Comparison of ENCODE assay signal across 1 cellular context in the genomic region with DNA sequence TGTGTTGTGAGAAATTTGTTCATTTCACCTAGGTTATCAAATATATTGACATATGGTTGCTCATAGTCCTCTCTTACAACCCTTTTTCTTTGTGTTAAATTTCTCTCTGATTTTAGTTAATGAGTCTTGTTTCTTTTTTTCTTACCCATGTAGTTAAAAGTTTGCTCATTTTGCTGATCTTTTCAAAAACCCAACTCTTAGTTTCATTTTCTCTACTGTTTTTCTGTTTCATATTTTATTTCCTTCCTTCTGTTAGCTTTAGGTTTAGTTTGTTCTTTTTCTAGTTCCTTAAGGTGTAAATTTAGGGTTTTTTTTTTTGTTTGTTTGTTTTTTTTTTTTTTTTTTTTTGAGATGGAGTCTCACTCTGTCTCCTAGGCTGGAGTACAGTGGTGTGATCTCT.
TF ChIP-seq lines count a peak whose summit lies in the region.

No MANE protein-coding gene starts in this region.

TF ChIP-seq in WTC11, 78 proteins besides CTCF, POLR2A, EP300 and RAD21 (continued from another document):
- TF ChIP-seq ELF4 (CRISPR knock-in tag; IDR thresholded peaks at IDR 0.05; ENCODE audit: low read depth): no peak
- TF ChIP-seq TCF7 (CRISPR knock-in tag; IDR thresholded peaks at IDR 0.05; ENCODE audit: low read depth): no peak
- no peak for TF ChIP-seq RELA (CRISPR knock-in tag; IDR thresholded peaks at IDR 0.05; ENCODE audit: borderline replicate concordance)
- TF ChIP-seq KAT7 (CRISPR knock-in tag; IDR thresholded peaks at IDR 0.05; ENCODE audit: borderline replicate concordance): no peak
- TF ChIP-seq NFYB (CRISPR knock-in tag; conservative IDR thresholded peaks at IDR 0.05; ENCODE audit: low read depth): no peak
- TF ChIP-seq SMAD3 (CRISPR knock-in tag; IDR thresholded peaks at IDR 0.05; ENCODE audit: borderline replicate concordance): no peak
- no peak for TF ChIP-seq JAZF1 (CRISPR knock-in tag; IDR thresholded peaks at IDR 0.05)
- TF ChIP-seq TP53 (CRISPR knock-in tag; IDR thresholded peaks at IDR 0.05): no peak
- TF ChIP-seq, protein P1, sequence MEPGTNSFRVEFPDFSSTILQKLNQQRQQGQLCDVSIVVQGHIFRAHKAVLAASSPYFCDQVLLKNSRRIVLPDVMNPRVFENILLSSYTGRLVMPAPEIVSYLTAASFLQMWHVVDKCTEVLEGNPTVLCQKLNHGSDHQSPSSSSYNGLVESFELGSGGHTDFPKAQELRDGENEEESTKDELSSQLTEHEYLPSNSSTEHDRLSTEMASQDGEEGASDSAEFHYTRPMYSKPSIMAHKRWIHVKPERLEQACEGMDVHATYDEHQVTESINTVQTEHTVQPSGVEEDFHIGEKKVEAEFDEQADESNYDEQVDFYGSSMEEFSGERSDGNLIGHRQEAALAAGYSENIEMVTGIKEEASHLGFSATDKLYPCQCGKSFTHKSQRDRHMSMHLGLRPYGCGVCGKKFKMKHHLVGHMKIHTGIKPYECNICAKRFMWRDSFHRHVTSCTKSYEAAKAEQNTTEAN (CRISPR knock-in tag; IDR thresholded peaks at IDR 0.05): no peak
- no peak for TF ChIP-seq CBFB (CRISPR knock-in tag; IDR thresholded peaks at IDR 0.05; ENCODE audit: low read depth)
- TF ChIP-seq IRF1 (CRISPR knock-in tag; IDR thresholded peaks at IDR 0.05): no peak
- no peak for TF ChIP-seq ATF6 (CRISPR knock-in tag; IDR thresholded peaks at IDR 0.05)
